In the genomic region with DNA sequence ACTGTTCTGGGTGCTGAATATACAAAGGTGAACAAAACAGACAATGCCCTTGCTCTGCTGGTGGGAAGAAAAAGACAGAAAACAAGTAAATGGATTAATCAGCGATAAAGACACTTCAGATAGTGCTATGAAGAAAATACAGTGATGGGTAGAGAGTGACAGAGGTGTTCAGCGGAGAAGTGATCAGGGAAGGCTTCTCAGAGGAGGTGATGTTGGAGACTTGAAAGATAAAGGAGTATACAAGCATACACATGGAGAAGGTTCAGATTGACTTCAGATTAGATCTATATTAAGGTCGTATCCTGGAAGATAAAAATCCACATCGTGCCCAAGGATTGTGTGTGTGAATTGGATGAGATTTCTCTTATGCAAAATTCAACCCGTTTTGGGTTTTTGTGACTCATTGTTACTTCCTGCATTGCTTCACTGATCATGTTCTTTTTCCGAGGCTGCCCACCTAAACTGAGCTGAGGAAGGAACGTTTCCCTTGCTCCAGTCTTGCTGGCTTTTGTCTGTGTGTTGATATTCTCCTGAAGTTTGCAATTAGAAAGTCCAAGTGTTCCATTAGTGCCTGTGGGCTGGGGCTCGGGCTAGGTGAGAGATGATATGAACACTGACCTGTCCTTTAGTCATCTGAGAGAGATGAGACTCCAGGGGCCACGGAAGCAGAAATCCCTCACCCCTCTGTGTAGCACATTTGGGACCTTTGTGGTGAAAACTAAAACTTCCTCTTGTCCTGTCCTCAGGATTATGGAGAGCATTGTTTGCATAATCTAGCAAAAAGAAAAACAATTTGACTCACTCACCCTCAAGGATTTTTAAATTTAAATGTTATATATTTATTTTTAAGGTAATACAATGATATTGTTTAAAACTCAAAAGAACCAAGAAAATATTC, we compare ENCODE assay signal across 11 cellular contexts. TPM values are rescaled to one million over a fixed set of nuclear protein-coding genes. Genes with fewer than 3 reads are reported as not detected.
DNase-seq lines count a peak whose midpoint lies in the region; ATAC-seq and TF ChIP-seq lines count a peak whose summit lies in the region.
"Had no signal": no experiment of that assay in that cellular context is flagged by ENCODE, and none has a peak within 500 bp of the region (broad histone marks: within the 10 kb centered on the region; RNA-seq: fewer than 3 reads in every experiment).

No MANE protein-coding gene starts in this region.

- H2AFZ ChIP-seq in PC-9, result no peak overlapping the region

- no peak for TF ChIP-seq CTCF in PC-9 (conservative IDR thresholded peaks at IDR 0.05)

- peak; percentile 32 for ATAC-seq in GM21825 (IDR thresholded peaks at IDR 0.05; ENCODE audit: unreplicated experiment)
- no peak for ATAC-seq in GM18873 (IDR thresholded peaks at IDR 0.05; ENCODE audit: low FRiP score, unreplicated experiment)
- ATAC-seq: SK-N-SH treated with all-trans-retinoic acid at 6 μM for 48 hours had no signal

- H3K27me3 Mint-ChIP-seq in CD8-positive, alpha-beta memory T cell, result no peaks in the 10 kb centered on the region
- peaks cover 0 to 12% (median 3%) of the 10 kb centered on the region in 3 donors for H3K27me3 Mint-ChIP-seq in immature natural killer cell (ENCODE audit: low read depth in 3 of 3)

- no peak overlapping the region for H3K4me3 ChIP-seq in CD8-positive, alpha-beta memory T cell (ENCODE audit: low read length)
- H3K4me3 ChIP-seq in PC-9, result no peak overlapping the region
- H3K4me3 ChIP-seq: colonic mucosa had no signal

- peak overlapping the region in 5 of 7 donors; percentile 0 to 45 (median 6) for H3K4me3 Mint-ChIP-seq in CD8-positive, alpha-beta memory T cell
- H3K4me3 Mint-ChIP-seq in immature natural killer cell, result peak overlapping the region; percentile 6 to 52 (median 34)

- peaks cover 44 to 48% (median 47%) of the 10 kb centered on the region in 3 donors for H3K4me1 Mint-ChIP-seq in CD8-positive, alpha-beta memory T cell
- peaks cover 51 to 53% of the 10 kb centered on the region in 2 donors for H3K4me1 Mint-ChIP-seq in immature natural killer cell

- no peaks in the 10 kb centered on the region for H3K9me2 ChIP-seq in PC-9 (ENCODE audit: insufficient read depth)

- H3K4me2 ChIP-seq in PC-9, result peak overlapping the region; percentile 8; the same call in 1 of the 2 replicates

- POLR2A ChIA-PET in CD8-positive, alpha-beta memory T cell (lab: Charles Lee), result no interaction called here
- POLR2A ChIA-PET in PC-9 (lab: Charles Lee; ENCODE audit: unreplicated experiment), result no interaction called here

- no peaks in the 10 kb centered on the region for H4K20me1 ChIP-seq in PC-9 (ENCODE audit: insufficient read depth)

- H3K27ac ChIP-seq in CD8-positive, alpha-beta memory T cell (ENCODE audit: low read depth, low read length), result no peak overlapping the region
- H3K27ac ChIP-seq in PC-9, result no peak overlapping the region
- H3K27ac ChIP-seq: colonic mucosa had no signal

- no peaks in the 10 kb centered on the region for H3F3A ChIP-seq in PC-9 (ENCODE audit: insufficient read depth, low read depth)

- DNase-seq in CD8-positive, alpha-beta memory T cell, result no peak
- no peak for DNase-seq in PC-9
- DNase-seq in immature natural killer cell, result no peak
- DNase-seq in RKO (ENCODE audit: low spot score), result no peak
- no peak for DNase-seq in NCI-H510A (lab: John Stamatoyannopoulos, UW)
- no peak for DNase-seq in LoVo (ENCODE audit: low spot score)
- DNase-seq: colonic mucosa, NCI-H2081 had no signal

- H3K27ac Mint-ChIP-seq in CD8-positive, alpha-beta memory T cell, result peak overlapping the region in 4 of 8 donors; percentile 7 to 71 (median 58)
- H3K27ac Mint-ChIP-seq in immature natural killer cell, result peak overlapping the region in 3 of 6 donors; percentile 23 to 75 (median 26)

- H3K36me3 Mint-ChIP-seq in CD8-positive, alpha-beta memory T cell, result peaks cover 6 to 21% (median 6%) of the 10 kb centered on the region in 3 donors
- peaks cover 8 to 23% (median 9%) of the 10 kb centered on the region in 3 donors for H3K36me3 Mint-ChIP-seq in immature natural killer cell

- H3K9me3 ChIP-seq in CD8-positive, alpha-beta memory T cell (ENCODE audit: low read length), result peaks cover 6% of the 10 kb centered on the region
- H3K9me3 ChIP-seq in PC-9 (ENCODE audit: insufficient read depth, low read depth), result no peaks in the 10 kb centered on the region
- H3K9me3 ChIP-seq: colonic mucosa had no signal

- BruUV-seq in PC-9 (replicated peaks; lab: Mats Ljungman, UMichigan), result no TSS peak

- intact Hi-C loops in PC-9 (cut with micrococcal nuclease; ENCODE audit: unreplicated experiment), result no loop called here

- CTCF ChIA-PET in CD8-positive, alpha-beta memory T cell (lab: Charles Lee), result no interaction called here
- CTCF ChIA-PET in PC-9 (lab: Charles Lee), result no interaction called here

- no peaks in the 10 kb centered on the region for H3K79me2 ChIP-seq in PC-9 (ENCODE audit: low read depth)

- H3K9me3 Mint-ChIP-seq in CD8-positive, alpha-beta memory T cell, result peaks cover 0 to 7% (median 2%) of the 10 kb centered on the region in 5 donors
- peaks cover 0 to 6% (median under 1%) of the 10 kb centered on the region in 6 donors for H3K9me3 Mint-ChIP-seq in immature natural killer cell

- no peaks in the 10 kb centered on the region for H3K36me3 ChIP-seq in CD8-positive, alpha-beta memory T cell (ENCODE audit: insufficient read depth, low read length)
- no peaks in the 10 kb centered on the region for H3K36me3 ChIP-seq in PC-9 (ENCODE audit: low read depth)
- H3K36me3 ChIP-seq: colonic mucosa had no signal

- H3K4me1 ChIP-seq in CD8-positive, alpha-beta memory T cell (ENCODE audit: insufficient read depth, low read length), result peaks cover 36% of the 10 kb centered on the region
- H3K4me1 ChIP-seq in PC-9 (replicated peaks; ENCODE audit: insufficient read depth), result 0 out of 2 replicates have a peak, but pooled peaks cover 4% of the 10 kb centered on the region
- H3K4me1 ChIP-seq: colonic mucosa had no signal

- no peaks in the 10 kb centered on the region for H3K27me3 ChIP-seq in CD8-positive, alpha-beta memory T cell (ENCODE audit: insufficient read depth, low read length, poor library complexity, severe bottlenecking)
- H3K27me3 ChIP-seq in PC-9 (ENCODE audit: insufficient read depth, low read depth), result peaks cover 13% of the 10 kb centered on the region; the same call in 1 of the 2 replicates
- H3K27me3 ChIP-seq: colonic mucosa had no signal

RNA-seq across cellular contexts. Expression of gene PLXNC1, which starts 27.6 kb away (rescaled TPM):
- 1 to 10 TPM; 5.0 to 5.6 TPM for total RNA-seq in CD8-positive, alpha-beta memory T cell
- 8.1 TPM for polyA plus RNA-seq in CD8-positive, alpha-beta memory T cell
- total RNA-seq in PC-9 (2021), result 1.4 and 2.3 TPM in 2 replicates
- polyA plus RNA-seq in immature natural killer cell, result 1 to 10 TPM; 2.3 to 3.3 (median 2.5) TPM
